ENCODE assay signal across 8 cellular contexts in the genomic region with DNA sequence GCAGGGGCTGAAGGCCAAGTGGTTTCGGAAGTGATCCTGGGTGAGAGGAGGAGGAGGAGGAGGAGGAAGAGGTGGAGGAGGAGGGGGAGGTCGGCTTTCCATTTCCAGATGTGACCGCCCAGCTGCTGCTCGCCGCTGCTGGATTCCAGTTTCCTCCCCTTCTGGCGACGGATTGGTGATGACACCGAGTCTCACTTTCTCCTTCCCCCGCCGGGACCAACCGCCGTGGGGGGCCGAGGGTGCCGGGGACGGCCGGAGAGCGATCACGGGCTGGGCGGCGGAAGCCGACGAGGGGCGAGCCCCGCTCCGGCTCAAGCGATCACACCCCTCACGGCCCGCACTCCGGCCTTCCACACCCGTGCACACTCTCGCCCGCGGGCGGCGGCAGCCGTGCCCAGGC. TPM values are rescaled to one million over a fixed set of nuclear protein-coding genes. Genes with fewer than 3 reads are reported as not detected.
DNase-seq lines count a peak whose midpoint lies in the region; FAIRE-seq and TF ChIP-seq lines count a peak whose summit lies in the region.
"Not testable (repeated sequence)": the region's sequence is repeated elsewhere in the genome, so short reads cannot be mapped to it uniquely, and the experiment has no call there.

No MANE protein-coding gene starts in this region.

- H3K27me3 Mint-ChIP-seq in activated CD4-positive, alpha-beta memory T cell treated with anti-CD3 and anti-CD28 coated beads, Interleukin-2, amount 10 ng/mL, durations not matched to agents 7 days and 5 days; glutamatergic neuron (ENCODE audit: unreplicated experiment): not testable (repeated sequence)

- intact Hi-C loops in breast epithelium (cut with DNase I; ENCODE audit: low total_unique reads) = not testable (repeated sequence)

- H3K4me1 ChIP-seq in breast epithelium = not testable (repeated sequence)

- not testable (repeated sequence) for H3K36me3 Mint-ChIP-seq in activated CD4-positive, alpha-beta memory T cell treated with anti-CD3 and anti-CD28 coated beads, Interleukin-2, amount 10 ng/mL, durations not matched to agents 7 days and 5 days (ENCODE audit: low read depth); glutamatergic neuron (ENCODE audit: unreplicated experiment)

- peak overlapping the region; percentile 41 to 76 (median 62) for H3K4me3 ChIP-seq in breast epithelium

- H3K4me3 Mint-ChIP-seq in activated CD4-positive, alpha-beta memory T cell treated with anti-CD3 and anti-CD28 coated beads, Interleukin-2, amount 10 ng/mL, durations not matched to agents 7 days and 5 days = peak overlapping the region; percentile 72
- peak overlapping the region; percentile 72 for H3K4me3 Mint-ChIP-seq in glutamatergic neuron (ENCODE audit: unreplicated experiment)

- H3K27me3 ChIP-seq in breast epithelium = not testable (repeated sequence)

- POLR2A ChIA-PET in activated CD4-positive, alpha-beta memory T cell treated with anti-CD3 and anti-CD28 coated beads, Interleukin-2, amount 10 ng/mL, durations not matched to agents 7 days and 5 days (lab: Charles Lee) = not testable (repeated sequence)

- not testable (repeated sequence) for H3K9me3 Mint-ChIP-seq in activated CD4-positive, alpha-beta memory T cell treated with anti-CD3 and anti-CD28 coated beads, Interleukin-2, amount 10 ng/mL, durations not matched to agents 7 days and 5 days; glutamatergic neuron (ENCODE audit: unreplicated experiment)

- DNase-seq in AG08396 (ENCODE audit: low spot score) (peak; percentile 64), H54 (ENCODE audit: insufficient read length, low spot score) (peak; percentile 26), OCI-M1 (lab: John Stamatoyannopoulos, UW) (peak; percentile 67), breast epithelium (ENCODE audit: low spot score in 2 of 2) (peak; percentile 28 to 54), glutamatergic neuron (peak; percentile 34), mucosa of gallbladder (ENCODE audit: low spot score) (peak; percentile 37)
- DNase-seq in activated CD4-positive, alpha-beta memory T cell treated with anti-CD3 and anti-CD28 coated beads, Interleukin-2, amount 10 ng/mL, durations not matched to agents 7 days and 5 days = peak; percentile 57
- peak; percentile 54 to 57 for DNase-seq in stimulated activated CD4-positive, alpha-beta T cell treated with anti-CD3 and anti-CD28 coated beads, Interleukin-2, amount 100 ng/mL, for 24 hours

- peak overlapping the region; percentile 76 for H3K27ac Mint-ChIP-seq in activated CD4-positive, alpha-beta memory T cell treated with anti-CD3 and anti-CD28 coated beads, Interleukin-2, amount 10 ng/mL, durations not matched to agents 7 days and 5 days
- not testable (repeated sequence) for H3K27ac Mint-ChIP-seq in glutamatergic neuron (ENCODE audit: unreplicated experiment)

- not testable (repeated sequence) for H3K36me3 ChIP-seq in breast epithelium

- not testable (repeated sequence) for H3K9me3 ChIP-seq in breast epithelium

- not testable (repeated sequence) for TF ChIP-seq POLR2A in H54 (IDR thresholded peaks at IDR 0.05; ENCODE audit: low read depth, low read length); breast epithelium (IDR thresholded peaks at IDR 0.05)

- not testable (repeated sequence) for TF ChIP-seq CTCF in breast epithelium (IDR thresholded peaks at IDR 0.05); glutamatergic neuron (IDR thresholded peaks at IDR 0.05; ENCODE audit: partially characterized antibody, unreplicated experiment)

- not testable (repeated sequence) for H3K4me1 Mint-ChIP-seq in activated CD4-positive, alpha-beta memory T cell treated with anti-CD3 and anti-CD28 coated beads, Interleukin-2, amount 10 ng/mL, durations not matched to agents 7 days and 5 days; glutamatergic neuron (ENCODE audit: low read depth, unreplicated experiment)

- FAIRE-seq in H54 (lab: Jason Lieb, UNC) = not testable (repeated sequence)

- H3K27ac ChIP-seq in breast epithelium = peak overlapping the region; percentile 76 to 82

- CTCF ChIA-PET in activated CD4-positive, alpha-beta memory T cell treated with anti-CD3 and anti-CD28 coated beads, Interleukin-2, amount 10 ng/mL, durations not matched to agents 7 days and 5 days (lab: Charles Lee) = not testable (repeated sequence)

RNA-seq across cellular contexts. Expression of a gene that starts 26.1 kb away (rescaled TPM):
- not detected for total RNA-seq in activated CD4-positive, alpha-beta memory T cell treated with anti-CD3 and anti-CD28 coated beads, Interleukin-2, amount 10 ng/mL, durations not matched to agents 7 days and 5 days
- total RNA-seq in breast epithelium = not detected
- not detected for total RNA-seq in glutamatergic neuron (ENCODE audit: unreplicated experiment)
- not detected for total RNA-seq in mucosa of gallbladder

Comparison
In these comparisons a context has a peak if more than half of its experiments do, and no peak if none do; other contexts are left out.
1. Peak in every context shown above with its lines: DNase-seq, H3K4me3 ChIP-seq and H3K27ac ChIP-seq.